ENCODE assay signal across 8 cellular contexts in the genomic region with DNA sequence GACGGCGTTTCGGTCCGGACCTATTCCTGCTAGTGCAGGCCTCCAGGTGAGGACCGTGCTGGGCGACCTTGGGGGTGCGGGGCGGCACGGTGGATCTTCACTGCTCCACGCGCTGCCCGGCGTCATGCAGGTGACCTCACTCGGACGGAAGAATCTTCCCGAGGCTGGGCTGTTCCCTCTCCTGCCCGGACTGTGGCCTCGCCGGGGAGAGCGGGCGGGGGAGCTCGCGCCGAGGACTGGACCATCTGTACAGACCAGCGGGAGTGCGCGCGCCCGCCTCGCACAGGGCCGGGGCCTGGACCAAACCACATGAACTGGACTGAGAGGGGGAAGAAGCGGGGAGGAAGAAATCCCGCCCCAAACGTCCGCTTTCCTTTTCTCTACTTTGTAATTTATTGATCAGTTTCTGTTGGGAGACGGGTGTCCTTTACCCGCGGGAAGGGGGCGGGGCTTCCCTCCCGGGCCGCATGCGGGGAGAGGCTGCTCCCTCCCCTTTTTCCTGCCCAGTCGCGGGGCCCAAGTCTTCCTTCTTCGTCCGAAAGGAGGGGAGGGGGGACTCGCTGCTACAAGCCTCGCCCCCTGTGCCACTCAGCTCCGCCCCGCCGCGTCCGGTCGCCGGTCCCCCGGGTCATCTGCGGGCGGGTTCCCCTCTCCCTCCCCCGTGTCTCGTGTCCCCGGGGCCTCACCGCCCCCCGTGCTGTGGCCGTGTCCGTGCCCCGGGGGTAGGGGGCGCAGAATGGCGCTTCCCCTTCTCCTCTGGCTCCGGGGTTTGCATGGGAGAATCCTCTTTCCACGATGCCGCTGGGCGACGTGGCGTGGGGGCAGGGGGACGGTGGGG. TPM values are rescaled to one million over a fixed set of nuclear protein-coding genes. Genes with fewer than 3 reads are reported as not detected.
DNase-seq lines count a peak whose midpoint lies in the region; ATAC-seq and TF ChIP-seq lines count a peak whose summit lies in the region.

No MANE protein-coding gene starts in this region.

- H3K27me3 ChIP-seq in sigmoid colon = peaks cover 0 to 2% (median 0%) of the 10 kb centered on the region in 3 donors

- no peak for TF ChIP-seq CTCF in 22Rv1 (IDR thresholded peaks at IDR 0.05)
- no peak for TF ChIP-seq CTCF in GM12864 (IDR thresholded peaks at IDR 0.05; ENCODE audit: low read depth, low read length, missing control alignments)
- TF ChIP-seq CTCF in sigmoid colon (IDR thresholded peaks at IDR 0.05) = no peak

- H3K4me3 ChIP-seq in GM12864 (ENCODE audit: low read depth, low read length) (peak overlapping the region; percentile 31), sigmoid colon (peak overlapping the region; percentile 47 to 72 (median 64))

- no peak for DNase-seq in GM12864 (ENCODE audit: low read depth)
- DNase-seq in NCI-H2029 treated with DMSO at 0.1 percent for 48 hours (lab: John Stamatoyannopoulos, UW) = peak; percentile 80
- DNase-seq in T-helper 22 cell (ENCODE audit: low read depth) = peak; percentile 23
- peak; percentile 94 for DNase-seq in cerebellar cortex (ENCODE audit: low spot score)
- DNase-seq in iPS-NIHi7 (ENCODE audit: extremely low spot score) = peak; percentile 74
- DNase-seq in sigmoid colon = peak; percentile 89

- no peak for TF ChIP-seq EP300 in sigmoid colon (IDR thresholded peaks at IDR 0.05)

- ATAC-seq in HG02763 (IDR thresholded peaks at IDR 0.05; ENCODE audit: unreplicated experiment) = no peak

- WGBS in sigmoid colon, 2 donors = 1% methylated on average over 75 of the region's 75 CpGs

- H3K27ac ChIP-seq in 22Rv1 (peak overlapping the region; percentile 100), sigmoid colon (peak overlapping the region; percentile 76 to 85 (median 79))

- H3K36me3 ChIP-seq in sigmoid colon = no peaks in the 10 kb centered on the region

- peak in 1 of 2 donors; percentile 57 for TF ChIP-seq POLR2A in sigmoid colon (IDR thresholded peaks at IDR 0.05)

- peaks cover 0 to 49% (median 42%) of the 10 kb centered on the region in 4 donors for H3K4me1 ChIP-seq in sigmoid colon

- intact Hi-C loops in sigmoid colon (cut with DNase I) = no loop called here

- H3K9me3 ChIP-seq in sigmoid colon = no peaks in the 10 kb centered on the region

RNA-seq across cellular contexts. Expression of a gene that starts 4.9 kb away (rescaled TPM):
- 1 to 10 TPM in 1 of 4 donors, under 1 TPM in 3; 0.16 to 1.1 (median 0.69) TPM for total RNA-seq in sigmoid colon
- polyA plus RNA-seq in sigmoid colon = 1 to 10 TPM in 2 of 3 donors, under 1 TPM in 1; 0.46 to 6.6 (median 1.7) TPM

RNA-seq across cellular contexts. Expression of a gene that starts 7.3 kb away (rescaled TPM):
- 10 to 100 TPM in 3 of 4 donors, 1 to 10 TPM in 1; 7.9 to 18.0 (median 12.5) TPM for total RNA-seq in sigmoid colon
- 100 to 1,000 TPM in 1 of 3 donors, 10 to 100 TPM in 2; 40.5 to 166 (median 40.8) TPM for polyA plus RNA-seq in sigmoid colon

RNA-seq across cellular contexts. Expression of a gene that starts 31.0 kb away (rescaled TPM):
- 1 to 10 TPM; 2.0 to 3.9 (median 3.1) TPM for total RNA-seq in sigmoid colon
- 10 to 100 TPM; 18.6 to 35.3 (median 21.3) TPM for polyA plus RNA-seq in sigmoid colon

RNA-seq across cellular contexts. Expression of a gene that starts 31.4 kb away (rescaled TPM):
- total RNA-seq in sigmoid colon = 1 to 10 TPM in 3 of 4 donors, not detected in 1; 1.6 to 2.1 (median 1.8) TPM
- 1 to 10 TPM; 2.4 to 5.1 (median 3.3) TPM for polyA plus RNA-seq in sigmoid colon

RNA-seq across cellular contexts. Expression of a gene that starts 36.2 kb away (rescaled TPM):
- 10 to 100 TPM; 17.4 to 28.8 (median 26.7) TPM for total RNA-seq in sigmoid colon
- 10 to 100 TPM in 2 of 3 donors, 1 to 10 TPM in 1; 9.9 to 12.0 (median 12.0) TPM for polyA plus RNA-seq in sigmoid colon
